In the genomic region with DNA sequence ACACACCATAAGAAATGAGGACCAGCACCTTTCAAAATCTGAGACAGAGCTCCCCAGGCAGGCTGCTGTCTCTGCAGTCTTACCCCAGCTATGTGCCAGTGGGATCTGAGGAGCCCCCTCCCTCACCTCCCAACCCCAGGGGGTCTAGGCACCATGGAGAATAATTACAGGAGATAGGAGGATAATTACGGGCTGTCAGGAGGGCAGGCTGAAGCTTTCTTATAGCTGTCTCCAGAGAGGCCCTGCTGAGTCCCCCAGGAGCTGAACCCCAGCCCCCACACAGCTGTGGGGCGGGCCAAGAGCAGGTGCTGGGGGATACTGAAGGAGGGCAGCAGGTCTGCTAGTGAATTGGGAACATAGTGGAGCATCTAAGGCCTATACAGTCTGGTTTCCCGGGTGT, we compare ENCODE assay signal across 28 cellular contexts.
DNase-seq lines count a peak whose midpoint lies in the region; ATAC-seq and FAIRE-seq lines count a peak whose summit lies in the region.
"Had no signal": no experiment of that assay in that cellular context is flagged by ENCODE, and none has a peak within 500 bp of the region (broad histone marks: within the 10 kb centered on the region; RNA-seq: fewer than 3 reads in every experiment).

No MANE protein-coding gene starts in this region.

- peaks cover 44% of the 10 kb centered on the region for H3K4me1 Mint-ChIP-seq in stimulated activated effector memory CD8-positive, alpha-beta T cell treated with anti-CD3 and anti-CD28 coated beads, Interleukin-12 subunit alpha, Interleukin-12 subunit beta, amount 100 ng/mL, for 72 hours
- peaks cover 25% of the 10 kb centered on the region for H3K4me1 Mint-ChIP-seq in activated naive CD8-positive, alpha-beta T cell treated with anti-CD3 and anti-CD28 coated beads, Interleukin-2, amount 50 U/mL, for 24 hours

- H3K36me3 Mint-ChIP-seq in stimulated activated effector memory CD8-positive, alpha-beta T cell treated with anti-CD3 and anti-CD28 coated beads, Interleukin-12 subunit alpha, Interleukin-12 subunit beta, amount 100 ng/mL, for 72 hours, result peaks cover 11% of the 10 kb centered on the region
- no peaks in the 10 kb centered on the region for H3K36me3 Mint-ChIP-seq in activated naive CD8-positive, alpha-beta T cell treated with anti-CD3 and anti-CD28 coated beads, Interleukin-2, amount 50 U/mL, for 24 hours (ENCODE audit: low read depth)
- H3K36me3 Mint-ChIP-seq: activated CD8-positive, alpha-beta memory T cell treated with anti-CD3 and anti-CD28 coated beads, Interleukin-2, amount 10 ng/mL, durations not matched to agents 7 days and 5 days; WTC11 had no signal

- DNase-seq in NCI-H82 (lab: John Stamatoyannopoulos, UW), result peak; percentile 13
- no peak for DNase-seq in NCI-H82 treated with DMSO at 0.1 percent for 48 hours (lab: John Stamatoyannopoulos, UW; ENCODE audit: unreplicated experiment)
- DNase-seq in NCI-H1436 treated with DMSO at 0.1 percent for 48 hours (lab: John Stamatoyannopoulos, UW), result peak; percentile 64
- DNase-seq in NCI-H524 treated with DMSO at 0.1 percent for 48 hours (lab: John Stamatoyannopoulos, UW), result peak; percentile 83
- DNase-seq in stimulated activated effector memory CD8-positive, alpha-beta T cell treated with anti-CD3 and anti-CD28 coated beads, Interleukin-12 subunit alpha, Interleukin-12 subunit beta, amount 100 ng/mL, for 72 hours (ENCODE audit: low spot score in 2 of 2), result no peak
- no peak for DNase-seq in activated naive CD8-positive, alpha-beta T cell treated with anti-CD3 and anti-CD28 coated beads, Interleukin-2, amount 50 U/mL, for 24 hours
- DNase-seq in urothelium cell line (ENCODE audit: low spot score), result no peak
- DNase-seq: activated CD4-positive, alpha-beta T cell treated with anti-CD3 and anti-CD28 coated beads, Interleukin-2, amount 50 U/mL, for 1 hour; activated CD8-positive, alpha-beta memory T cell treated with anti-CD3 and anti-CD28 coated beads, Interleukin-2, amount 10 ng/mL, durations not matched to agents 7 days and 5 days; activated naive CD4-positive, alpha-beta T cell treated with anti-CD3 and anti-CD28 coated beads for 36 hours; Caco-2; DND-41; effector memory CD4-positive, alpha-beta T cell; erythroblast; HCEC 1CT; head of caudate nucleus; NCI-H187 treated with DMSO at 0.1 percent for 48 hours; NCI-H526; nephron progenitor cell; SJCRH30; stimulated activated CD4-positive, alpha-beta T cell treated with anti-CD3 and anti-CD28 coated beads, Interleukin-1b, Interleukin-23, amount 100 ng/mL, for 48 hours; stimulated activated CD8-positive, alpha-beta memory T cell treated with anti-CD3 and anti-CD28 coated beads, Interleukin-4, amount 100 ng/mL, for 48 hours; stomach; thyroid gland had no signal

- H3K4me3 Mint-ChIP-seq in stimulated activated effector memory CD8-positive, alpha-beta T cell treated with anti-CD3 and anti-CD28 coated beads, Interleukin-12 subunit alpha, Interleukin-12 subunit beta, amount 100 ng/mL, for 72 hours, result no peak overlapping the region
- H3K4me3 Mint-ChIP-seq in activated naive CD8-positive, alpha-beta T cell treated with anti-CD3 and anti-CD28 coated beads, Interleukin-2, amount 50 U/mL, for 24 hours, result no peak overlapping the region
- H3K4me3 Mint-ChIP-seq: activated CD8-positive, alpha-beta memory T cell treated with anti-CD3 and anti-CD28 coated beads, Interleukin-2, amount 10 ng/mL, durations not matched to agents 7 days and 5 days; activated naive CD4-positive, alpha-beta T cell treated with anti-CD3 and anti-CD28 coated beads for 36 hours; nephron progenitor cell; WTC11 had no signal

- no peaks in the 10 kb centered on the region for H3K9me3 Mint-ChIP-seq in stimulated activated effector memory CD8-positive, alpha-beta T cell treated with anti-CD3 and anti-CD28 coated beads, Interleukin-12 subunit alpha, Interleukin-12 subunit beta, amount 100 ng/mL, for 72 hours
- no peaks in the 10 kb centered on the region for H3K9me3 Mint-ChIP-seq in activated naive CD8-positive, alpha-beta T cell treated with anti-CD3 and anti-CD28 coated beads, Interleukin-2, amount 50 U/mL, for 24 hours
- H3K9me3 Mint-ChIP-seq: activated naive CD4-positive, alpha-beta T cell treated with anti-CD3 and anti-CD28 coated beads for 36 hours; nephron progenitor cell; WTC11 had no signal

- FAIRE-seq in urothelium cell line (lab: Jason Lieb, UNC), result no peak
- FAIRE-seq: A549, pancreas had no signal

- H3K27me3 Mint-ChIP-seq in activated naive CD8-positive, alpha-beta T cell treated with anti-CD3 and anti-CD28 coated beads, Interleukin-2, amount 50 U/mL, for 24 hours, result no peaks in the 10 kb centered on the region
- H3K27me3 Mint-ChIP-seq: activated CD8-positive, alpha-beta memory T cell treated with anti-CD3 and anti-CD28 coated beads, Interleukin-2, amount 10 ng/mL, durations not matched to agents 7 days and 5 days had no signal

- no peak for ATAC-seq in stimulated activated effector memory CD8-positive, alpha-beta T cell treated with anti-CD3 and anti-CD28 coated beads, Interleukin-12 subunit alpha, Interleukin-12 subunit beta, amount 100 ng/mL, for 72 hours
- no peak for ATAC-seq in HG03520 (IDR thresholded peaks at IDR 0.05; ENCODE audit: unreplicated experiment)
- ATAC-seq in activated naive CD8-positive, alpha-beta T cell treated with anti-CD3 and anti-CD28 coated beads, Interleukin-2, amount 50 U/mL, for 24 hours, result no peak
- ATAC-seq: A549; activated CD8-positive, alpha-beta memory T cell treated with anti-CD3 and anti-CD28 coated beads, Interleukin-2, amount 10 ng/mL, durations not matched to agents 7 days and 5 days; pancreas; WTC11 had no signal

- H3K27ac Mint-ChIP-seq in stimulated activated effector memory CD8-positive, alpha-beta T cell treated with anti-CD3 and anti-CD28 coated beads, Interleukin-12 subunit alpha, Interleukin-12 subunit beta, amount 100 ng/mL, for 72 hours, result peak overlapping the region; percentile 78
- no peak overlapping the region for H3K27ac Mint-ChIP-seq in activated naive CD8-positive, alpha-beta T cell treated with anti-CD3 and anti-CD28 coated beads, Interleukin-2, amount 50 U/mL, for 24 hours
- H3K27ac Mint-ChIP-seq: activated CD8-positive, alpha-beta memory T cell treated with anti-CD3 and anti-CD28 coated beads, Interleukin-2, amount 10 ng/mL, durations not matched to agents 7 days and 5 days; activated naive CD4-positive, alpha-beta T cell treated with anti-CD3 and anti-CD28 coated beads for 36 hours; nephron progenitor cell; WTC11 had no signal

Comparison
In these comparisons a context has a peak if more than half of its experiments do, and no peak if none do; other contexts are left out.
1. DNase-seq: peak in NCI-H82 (single experiment), NCI-H1436 treated with DMSO at 0.1 percent for 48 hours (single experiment) and NCI-H524 treated with DMSO at 0.1 percent for 48 hours (single experiment); none in NCI-H82 treated with DMSO at 0.1 percent for 48 hours (single experiment), stimulated activated effector memory CD8-positive, alpha-beta T cell treated with anti-CD3 and anti-CD28 coated beads, Interleukin-12 subunit alpha, Interleukin-12 subunit beta, amount 100 ng/mL, for 72 hours (0 of 2), activated naive CD8-positive, alpha-beta T cell treated with anti-CD3 and anti-CD28 coated beads, Interleukin-2, amount 50 U/mL, for 24 hours (single experiment) and urothelium cell line (single experiment).